ENCODE assay signal across 6 cellular contexts in genomic region chr17:39590180-39590579, GRCh38. TPM values are rescaled to one million over a fixed set of nuclear protein-coding genes. Genes with fewer than 3 reads are reported as not detected.
"Had no signal": no experiment of that assay in that cellular context is flagged by ENCODE, and none has a peak within 500 bp of the region (broad histone marks: within the 10 kb centered on the region; RNA-seq: fewer than 3 reads in every experiment).

No MANE protein-coding gene starts in this region.

RNA-seq across cellular contexts. Expression of gene NEUROD2, which starts 17.5 kb away (rescaled TPM):
- total RNA-seq: HepG2, HT-29, HT1080, IMR-90, K562 had no signal
- polyA plus RNA-seq: HepG2, IgD-negative memory B cell, IMR-90, K562 had no signal

RNA-seq across cellular contexts. Expression of gene PPP1R1B, which starts 36.6 kb away (rescaled TPM):
- total RNA-seq: HepG2, HT1080, IMR-90 had no signal
- polyA plus RNA-seq: IgD-negative memory B cell, IMR-90 had no signal
